11 cellular contexts compared by ENCODE assay signal in the genomic region with DNA sequence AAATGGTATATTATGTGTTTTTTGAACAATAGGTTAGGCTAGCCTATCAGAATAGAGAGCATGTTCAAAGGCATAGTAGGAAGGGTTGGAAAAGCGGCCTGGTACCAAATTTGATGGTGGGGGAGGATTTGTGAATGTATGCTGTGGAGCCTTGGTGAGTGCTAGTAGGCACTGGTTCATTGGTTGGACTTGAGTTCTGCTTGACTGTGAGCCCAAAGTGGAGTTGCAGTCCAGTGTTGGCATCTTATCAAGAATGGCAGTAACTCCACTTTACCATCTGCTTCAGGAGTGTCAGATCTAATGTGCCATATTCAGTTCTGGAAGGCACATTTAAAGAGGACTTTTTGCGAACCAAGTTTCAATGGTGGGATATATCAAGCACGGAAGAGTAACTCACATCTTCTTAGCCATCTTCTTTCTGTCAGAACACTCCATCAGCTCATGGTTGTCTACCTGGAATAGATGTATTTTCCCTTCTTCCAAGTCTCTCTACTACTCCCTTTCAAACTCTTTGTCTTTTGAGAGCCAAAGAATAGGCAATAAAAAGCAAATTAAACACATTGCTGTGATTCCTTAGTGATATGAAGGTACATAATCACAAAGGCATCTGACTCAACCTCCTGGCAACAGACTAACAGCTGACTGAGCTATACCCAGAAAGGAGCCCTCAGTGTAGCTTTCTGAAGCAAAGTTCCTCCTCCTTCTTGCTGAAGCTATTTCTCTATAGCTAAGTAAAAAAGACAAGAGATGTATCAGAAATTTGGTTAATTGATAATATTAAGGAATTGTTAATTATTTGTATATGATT. TPM values are rescaled to one million over a fixed set of nuclear protein-coding genes. Genes with fewer than 3 reads are reported as not detected.
A peak's percentile ranks its signal among the peaks of the same experiment; 100 is the strongest.
DNase-seq lines count a peak whose midpoint lies in the region; FAIRE-seq and TF ChIP-seq lines count a peak whose summit lies in the region.
"Had no signal": no experiment of that assay in that cellular context is flagged by ENCODE, and none has a peak within 500 bp of the region (broad histone marks: within the 10 kb centered on the region; RNA-seq: fewer than 3 reads in every experiment).

No MANE protein-coding gene starts in this region.

- H3K4me3 Mint-ChIP-seq in activated CD4-positive, alpha-beta T cell treated with anti-CD3 and anti-CD28 coated beads, Interleukin-2, amount 10 ng/mL, durations not matched to agents 24 days and 14 days, result peak overlapping the region; percentile 63

- H3F3A ChIP-seq in smooth muscle cell (ENCODE audit: low read depth), result no peaks in the 10 kb centered on the region

- dilution Hi-C loops in endothelial cell of umbilical vein (cut with MboI; ENCODE audit: extremely low pct_ligation_motif_present, low sequenced_read_pairs), result no loop called here

- peak overlapping the region; percentile 52 for H3K9ac ChIP-seq in endothelial cell of umbilical vein (replicated peaks; ENCODE audit: extremely low read depth, insufficient read depth, low read length)
- no peak overlapping the region for H3K9ac ChIP-seq in smooth muscle cell (ENCODE audit: low read depth)

- BruUV-seq in endothelial cell of umbilical vein (replicated peaks; lab: Mats Ljungman, UMichigan), result TSS peak; percentile 72

- H3K9me3 Mint-ChIP-seq in activated CD4-positive, alpha-beta T cell treated with anti-CD3 and anti-CD28 coated beads, Interleukin-2, amount 10 ng/mL, durations not matched to agents 24 days and 14 days, result no peaks in the 10 kb centered on the region

- peak; percentile 58 for DNase-seq in activated CD4-positive, alpha-beta T cell treated with anti-CD3 and anti-CD28 coated beads, Interleukin-2, amount 10 ng/mL, durations not matched to agents 24 days and 14 days
- DNase-seq in activated CD4-positive, alpha-beta T cell treated with anti-CD3 and anti-CD28 coated beads for 1 hour, result no peak
- DNase-seq in RKO (ENCODE audit: low spot score), result peak; percentile 25
- DNase-seq in endothelial cell of umbilical vein (ENCODE audit: low read depth, low spot score), result peak; percentile 80
- no peak for DNase-seq in smooth muscle cell (lab: John Stamatoyannopoulos, UW; ENCODE audit: unreplicated experiment)
- DNase-seq in SIG-M5 treated with dmso at 0.1 percent for 504 hours (lab: John Stamatoyannopoulos, UW; ENCODE audit: unreplicated experiment), result no peak
- no peak for DNase-seq in NCI-H1436 (lab: John Stamatoyannopoulos, UW)
- DNase-seq in NCI-H146 treated with DMSO at 0.1 percent for 48 hours (lab: John Stamatoyannopoulos, UW; ENCODE audit: unreplicated experiment), result no peak
- DNase-seq: AML-193, MM.1S, retina had no signal

- H3K36me3 ChIP-seq in endothelial cell of umbilical vein (ENCODE audit: control insufficient read depth in 2 of 2, extremely low read depth in 1 of 2, insufficient read depth in 2 of 2, low read length in 2 of 2) (no peaks in the 10 kb centered on the region), smooth muscle cell (ENCODE audit: low read depth) (no peaks in the 10 kb centered on the region)

- H3K27ac ChIP-seq in endothelial cell of umbilical vein (ENCODE audit: insufficient read depth, low read depth, low read length) (peak overlapping the region; percentile 94), smooth muscle cell (ENCODE audit: low read depth) (peak overlapping the region; percentile 14)

- no peak for TF ChIP-seq CTCF in endothelial cell of umbilical vein (IDR thresholded peaks at IDR 0.05; ENCODE audit: extremely low read depth in 1 of 2, insufficient read depth in 1 of 2, low read depth in 1 of 2, low read length in 2 of 2)
- no peak for TF ChIP-seq CTCF in smooth muscle cell (IDR thresholded peaks at IDR 0.05; ENCODE audit: borderline replicate concordance, insufficient read depth, poor library complexity, severe bottlenecking)

- peak overlapping the region; percentile 32 for H2AFZ ChIP-seq in endothelial cell of umbilical vein (ENCODE audit: low read depth, low read length)
- H2AFZ ChIP-seq in smooth muscle cell (ENCODE audit: low read depth), result no peak overlapping the region

- peak; percentile 68 for FAIRE-seq in endothelial cell of umbilical vein (lab: Jason Lieb, UNC)

- no peak for TF ChIP-seq POLR2A in endothelial cell of umbilical vein (IDR thresholded peaks at IDR 0.05; ENCODE audit: low read depth, low read length)

- H3K36me3 Mint-ChIP-seq in activated CD4-positive, alpha-beta T cell treated with anti-CD3 and anti-CD28 coated beads, Interleukin-2, amount 10 ng/mL, durations not matched to agents 24 days and 14 days (ENCODE audit: low read depth), result peaks cover 60% of the 10 kb centered on the region

- no peaks in the 10 kb centered on the region for H3K9me1 ChIP-seq in endothelial cell of umbilical vein (replicated peaks; ENCODE audit: control insufficient read depth, extremely low read depth, insufficient read depth, low read length)

- H3K27ac Mint-ChIP-seq in activated CD4-positive, alpha-beta T cell treated with anti-CD3 and anti-CD28 coated beads, Interleukin-2, amount 10 ng/mL, durations not matched to agents 24 days and 14 days, result peak overlapping the region; percentile 92

- peak overlapping the region; percentile 75 for H3K4me2 ChIP-seq in endothelial cell of umbilical vein (ENCODE audit: insufficient read depth, low read length)
- peak overlapping the region; percentile 6 for H3K4me2 ChIP-seq in smooth muscle cell

- H3K79me2 ChIP-seq in endothelial cell of umbilical vein (ENCODE audit: control insufficient read depth, insufficient read depth, low read length) (peaks cover 7% of the 10 kb centered on the region), smooth muscle cell (ENCODE audit: low read depth) (no peaks in the 10 kb centered on the region)

- H3K27me3 ChIP-seq in endothelial cell of umbilical vein (ENCODE audit: control insufficient read depth in 2 of 2, insufficient read depth in 2 of 2, low read length in 2 of 2), result no peaks in the 10 kb centered on the region
- no peaks in the 10 kb centered on the region for H3K27me3 ChIP-seq in smooth muscle cell (ENCODE audit: low read depth)

- CTCF ChIA-PET in endothelial cell of umbilical vein (lab: Charles Lee), result interaction anchor here (0.7 to 2.1 kb wide), 6 partner anchors 16 to 563 kb away, joined by 4 to 8 read pairs (median 6); no protein-coding TSS in a partner anchor

- POLR2A ChIA-PET in endothelial cell of umbilical vein (lab: Charles Lee), result interaction anchor here (0.7 to 1.1 kb wide), 2 partner anchors 18 to 22 kb away, joined by 3 to 4 read pairs; partner anchors contain the start of gene LRRC8B

- peaks cover 2% of the 10 kb centered on the region for H3K27me3 Mint-ChIP-seq in activated CD4-positive, alpha-beta T cell treated with anti-CD3 and anti-CD28 coated beads, Interleukin-2, amount 10 ng/mL, durations not matched to agents 24 days and 14 days

- intact Hi-C loops in activated CD4-positive, alpha-beta T cell treated with anti-CD3 and anti-CD28 coated beads, Interleukin-2, amount 10 ng/mL, durations not matched to agents 24 days and 14 days (cut with micrococcal nuclease), result loop anchor here (2.0 to 10.0 kb wide), 3 partner anchors 179 to 505 kb away; partner anchors contain the start of gene GBP5
- intact Hi-C loops in endothelial cell of umbilical vein (cut with micrococcal nuclease), result loop anchor here (1.0 to 5.0 kb wide), 2 partner anchors 8 to 361 kb away; no protein-coding TSS in a partner anchor

- H3K4me1 Mint-ChIP-seq in activated CD4-positive, alpha-beta T cell treated with anti-CD3 and anti-CD28 coated beads, Interleukin-2, amount 10 ng/mL, durations not matched to agents 24 days and 14 days, result peaks cover 73% of the 10 kb centered on the region

- WGBS in smooth muscle cell (ENCODE audit: low lambda C conversion rate), result 95% methylated on average over 3 of the region's 3 CpGs

- H4K20me1 ChIP-seq in endothelial cell of umbilical vein (replicated peaks; ENCODE audit: control insufficient read depth, extremely low read depth, insufficient read depth, low read length) (no peaks in the 10 kb centered on the region), smooth muscle cell (ENCODE audit: low read depth) (no peaks in the 10 kb centered on the region)

- H3K4me3 ChIP-seq in endothelial cell of umbilical vein (replicated peaks in 1 of 3; ENCODE audit: insufficient read depth in 1 of 3, low read depth in 1 of 3, low read length in 3 of 3) (no peak overlapping the region), smooth muscle cell (no peak overlapping the region)

- H3K9me3 ChIP-seq in endothelial cell of umbilical vein (replicated peaks; ENCODE audit: control insufficient read depth, insufficient read depth, low read length) (no peaks in the 10 kb centered on the region), smooth muscle cell (replicated peaks; ENCODE audit: low read depth) (no peaks in the 10 kb centered on the region)

- H3K4me1 ChIP-seq in endothelial cell of umbilical vein (ENCODE audit: control insufficient read depth, extremely low read depth, insufficient read depth, low read length) (peaks cover 47% of the 10 kb centered on the region), smooth muscle cell (ENCODE audit: low read depth) (peaks cover 11% of the 10 kb centered on the region)

TF ChIP-seq in endothelial cell of umbilical vein, 7 proteins besides CTCF, POLR2A, EP300 and RAD21:
- TF ChIP-seq JUN (IDR thresholded peaks at IDR 0.05; ENCODE audit: borderline replicate concordance, insufficient read depth, insufficient read length, low read depth) (peak; percentile 26), GATA2 (IDR thresholded peaks at IDR 0.05; ENCODE audit: insufficient read depth, insufficient read length, low read depth, low read length) (peak; percentile 39), POLR2AphosphoS5 (IDR thresholded peaks at IDR 0.05; ENCODE audit: insufficient read depth, low read depth, low read length) (no peak)
TF ChIP-seq in endothelial cell of umbilical vein: peak in this region for 2.

RNA-seq across cellular contexts. Expression of gene LRRC8B, which starts 21.7 kb away (rescaled TPM):
- 74.5 and 76.8 TPM in 2 replicates for total RNA-seq in activated CD4-positive, alpha-beta T cell treated with anti-CD3 and anti-CD28 coated beads, Interleukin-2, amount 10 ng/mL, durations not matched to agents 24 days and 14 days
- 15.2 and 15.9 TPM in 2 replicates for total RNA-seq in endothelial cell of umbilical vein
- 15.3 and 15.8 TPM in 2 replicates for polyA plus RNA-seq in endothelial cell of umbilical vein
- polyA plus RNA-seq in endothelial cell of umbilical vein (2011; cell fraction: cytosol; rRNA removed), result 9.4 and 10.6 TPM in 2 replicates
- 14.0 and 14.2 TPM in 2 replicates for polyA plus RNA-seq in endothelial cell of umbilical vein (2011; cell fraction: nucleus; rRNA removed)
- polyA plus RNA-seq in endothelial cell of umbilical vein (2012), result 5.6 and 9.0 TPM in 2 replicates
- 33.7 and 38.1 TPM in 2 replicates for polyA minus RNA-seq in endothelial cell of umbilical vein
- 8.0 TPM for polyA minus RNA-seq in endothelial cell of umbilical vein (2011; cell fraction: cytosol; rRNA and poly(A)+ RNA removed)
- polyA minus RNA-seq in endothelial cell of umbilical vein (2011; cell fraction: nucleus; rRNA and poly(A)+ RNA removed), result 22.9 and 41.2 TPM in 2 replicates
- total RNA-seq in smooth muscle cell, result 3.9 and 4.6 TPM in 2 replicates
- 0.98 and 1.5 TPM in 2 replicates for polyA plus RNA-seq in smooth muscle cell

Comparison
In these comparisons a context has a peak if more than half of its experiments do, and no peak if none do; other contexts are left out.
1. DNase-seq: peak in activated CD4-positive, alpha-beta T cell treated with anti-CD3 and anti-CD28 coated beads, Interleukin-2, amount 10 ng/mL, durations not matched to agents 24 days and 14 days (single experiment), RKO (single experiment) and endothelial cell of umbilical vein (single experiment); none in activated CD4-positive, alpha-beta T cell treated with anti-CD3 and anti-CD28 coated beads for 1 hour (single experiment), smooth muscle cell (single experiment), SIG-M5 treated with dmso at 0.1 percent for 504 hours (single experiment), NCI-H1436 (single experiment) and NCI-H146 treated with DMSO at 0.1 percent for 48 hours (single experiment).